Comparison of ENCODE assay signal across 23 cellular contexts in the genomic region with DNA sequence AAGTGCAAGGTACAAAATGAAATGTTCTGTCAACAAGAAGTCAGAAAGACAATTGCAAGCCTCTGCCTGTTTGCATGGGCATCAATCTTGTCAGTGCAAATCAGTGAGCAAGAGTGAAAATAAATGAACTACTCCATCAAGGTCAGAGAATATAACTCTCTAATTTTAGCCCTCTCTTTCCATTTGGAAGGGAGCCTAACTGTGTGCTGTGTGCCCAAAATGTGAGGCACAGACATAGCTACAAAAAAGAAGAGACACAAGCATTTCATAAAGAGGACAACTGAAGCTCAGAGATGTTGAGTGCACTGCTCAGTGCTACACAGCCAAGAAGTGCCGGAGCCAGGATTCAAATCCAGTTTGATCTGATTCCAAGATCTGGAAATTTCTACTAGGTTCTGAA.
DNase-seq lines count a peak whose midpoint lies in the region; ATAC-seq and TF ChIP-seq lines count a peak whose summit lies in the region.
"Had no signal": no experiment of that assay in that cellular context is flagged by ENCODE, and none has a peak within 500 bp of the region (broad histone marks: within the 10 kb centered on the region; RNA-seq: fewer than 3 reads in every experiment).

No MANE protein-coding gene starts in this region.

- no peaks in the 10 kb centered on the region for H3K27me3 ChIP-seq in left ventricle myocardium inferior (ENCODE audit: low read depth)
- no peaks in the 10 kb centered on the region for H3K27me3 ChIP-seq in right atrium auricular region
- H3K27me3 ChIP-seq: BE2C, BLaER1 had no signal

- H3K36me3 ChIP-seq in left ventricle myocardium inferior (no peaks in the 10 kb centered on the region), right atrium auricular region (no peaks in the 10 kb centered on the region)
- H3K36me3 ChIP-seq: BE2C, BLaER1 had no signal

- TF ChIP-seq CTCF in left ventricle myocardium inferior (IDR thresholded peaks at IDR 0.05; ENCODE audit: borderline replicate concordance) (no peak), right atrium auricular region (IDR thresholded peaks at IDR 0.05) (no peak)

- H3K9me3 ChIP-seq in left ventricle myocardium inferior (replicated peaks) (peaks cover 5% of the 10 kb centered on the region), right atrium auricular region (no peaks in the 10 kb centered on the region)
- H3K9me3 ChIP-seq: BE2C had no signal

- H3K4me3 ChIP-seq in left ventricle myocardium inferior (no peak overlapping the region), right atrium auricular region (no peak overlapping the region)
- H3K4me3 ChIP-seq: BLaER1, GM12878 had no signal

- H3K27ac ChIP-seq in left ventricle myocardium inferior (replicated peaks) = peak overlapping the region; percentile 27
- no peak overlapping the region for H3K27ac ChIP-seq in right atrium auricular region
- H3K27ac ChIP-seq: BLaER1 had no signal

- intact Hi-C loops in Right ventricle myocardium superior (cut with DNase I) (no loop called here), cardiac septum (cut with DNase I) (no loop called here), left ventricle myocardium inferior (cut with micrococcal nuclease) (no loop called here), left ventricle myocardium superior (cut with micrococcal nuclease) (no loop called here)

- peaks cover 17% of the 10 kb centered on the region for H3K4me1 ChIP-seq in left ventricle myocardium inferior
- no peaks in the 10 kb centered on the region for H3K4me1 ChIP-seq in right atrium auricular region
- H3K4me1 ChIP-seq: BE2C, BLaER1 had no signal

- no peak for DNase-seq in Right ventricle myocardium superior
- DNase-seq in cardiac septum (ENCODE audit: low spot score) = no peak
- DNase-seq in left ventricle myocardium inferior = no peak
- DNase-seq in right atrium auricular region (ENCODE audit: low spot score) = no peak
- no peak for DNase-seq in left ventricle myocardium superior
- DNase-seq: 8988T; ACHN; BE2C; C1 segment of cervical spinal cord; CD4-positive, alpha-beta memory T cell; CD4-positive, CD25-positive, alpha-beta regulatory T cell; CD8-positive, alpha-beta memory T cell; COR-L47; DMS 273 treated with DMSO at 0.1 percent for 48 hours; DMS153; DMS53; DMS79; DND-41; EL; GDM1 had no signal

- ATAC-seq in Right ventricle myocardium superior (ENCODE audit: poor library complexity) (peak; percentile 47), left ventricle myocardium superior (peak; percentile 64), HG02623 (IDR thresholded peaks at IDR 0.05; ENCODE audit: unreplicated experiment) (no peak)
- ATAC-seq: GM12878 had no signal
